7 cellular contexts compared by ENCODE assay signal in the genomic region with DNA sequence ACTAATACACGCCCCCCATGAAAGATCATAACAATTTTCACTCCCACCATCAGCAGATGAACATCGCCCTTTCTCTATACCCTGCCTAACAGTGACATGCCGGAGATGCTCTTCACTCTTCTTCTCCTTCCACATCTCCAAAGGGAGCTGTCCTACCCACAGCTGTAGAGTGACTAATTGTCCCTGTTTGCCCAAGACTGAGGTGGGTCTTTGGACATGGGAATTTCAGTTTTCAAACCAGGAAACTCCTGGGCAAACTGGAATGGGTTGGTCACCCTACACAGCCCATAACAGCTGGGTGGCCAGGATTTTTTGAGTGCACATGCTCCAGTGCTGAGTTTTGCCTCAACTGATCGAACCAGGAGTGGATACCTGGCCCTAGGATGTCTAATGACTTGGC.
"Had no signal": no experiment of that assay in that cellular context is flagged by ENCODE, and none has a peak within 500 bp of the region (broad histone marks: within the 10 kb centered on the region; RNA-seq: fewer than 3 reads in every experiment).

No MANE protein-coding gene starts in this region.

- H3K36me3 ChIP-seq: HAP-1 had no signal

- H3K4me1 ChIP-seq: HAP-1 had no signal

- H3K9ac ChIP-seq: GM23248 had no signal

- H3K4me3 ChIP-seq: GM23248, GM23338, HAP-1 had no signal

- H3K4me1 Mint-ChIP-seq: GM23338, H9 had no signal

- DNase-seq: GM23248, GOT3, H7, H9, HCEC 1CT had no signal

- H3K9me3 ChIP-seq: HAP-1 had no signal

- H2AFZ ChIP-seq: GM23248, GM23338 had no signal

- H3K27ac Mint-ChIP-seq: GM23338, H9 had no signal

- H3K4me2 ChIP-seq: GM23338 had no signal

- H3K4me3 Mint-ChIP-seq: GM23338, H9 had no signal
